ENCODE assay signal across 8 cellular contexts in the genomic region with DNA sequence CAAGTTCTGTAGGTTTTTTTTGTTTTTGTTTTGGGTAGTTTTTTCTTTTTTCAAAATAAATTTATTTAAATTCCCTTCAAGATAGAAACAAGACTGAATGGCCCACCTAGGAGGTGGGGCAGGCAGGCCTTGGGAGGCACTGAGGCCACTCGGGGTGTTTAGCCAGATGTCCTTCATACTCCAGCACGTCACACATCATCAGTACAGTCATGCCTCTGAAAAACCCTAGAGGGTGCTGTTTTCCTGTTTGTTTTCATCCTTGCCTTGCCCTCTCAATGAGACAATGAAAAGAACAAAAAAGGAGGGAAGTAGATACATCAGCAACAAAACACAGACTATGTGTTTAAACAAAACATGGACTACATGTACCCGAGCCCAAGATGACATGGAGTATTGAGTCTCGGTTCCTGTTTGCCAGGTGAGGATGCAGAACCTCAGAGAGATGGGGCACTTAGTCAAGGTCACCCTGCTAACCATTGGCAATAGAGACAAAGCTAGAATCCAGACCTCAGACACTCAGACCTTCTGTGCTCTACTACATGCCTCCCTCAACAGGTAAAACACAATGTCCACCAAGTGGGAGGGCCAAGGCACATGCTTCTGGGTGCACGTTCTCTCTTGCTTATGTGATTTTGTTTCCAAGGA. TPM values are rescaled to one million over a fixed set of nuclear protein-coding genes. Genes with fewer than 3 reads are reported as not detected.
DNase-seq lines count a peak whose midpoint lies in the region; ATAC-seq and TF ChIP-seq lines count a peak whose summit lies in the region.

No MANE protein-coding gene starts in this region.

- H3K9ac ChIP-seq in KMS-11 = no peak overlapping the region

- H3K9me3 Mint-ChIP-seq in neural crest cell = peaks cover 2% of the 10 kb centered on the region

- H4K20me1 ChIP-seq in KMS-11 (ENCODE audit: insufficient read depth) = no peaks in the 10 kb centered on the region

- no peak overlapping the region for H3K4me2 ChIP-seq in KMS-11

- H3K79me2 ChIP-seq in KMS-11 (ENCODE audit: insufficient read depth, low read depth) = no peaks in the 10 kb centered on the region

- H3K4me3 Mint-ChIP-seq in neural crest cell = no peak overlapping the region

- no peaks in the 10 kb centered on the region for H3K27me3 Mint-ChIP-seq in neural crest cell (ENCODE audit: low read depth)

- peak; percentile 84 for ATAC-seq in GM21390 (IDR thresholded peaks at IDR 0.05; ENCODE audit: unreplicated experiment)
- ATAC-seq in RWPE2 (ENCODE audit: low read depth) = 0 out of 3 replicates have a peak, but pooled peaks have one; percentile 47

- H3K27me3 ChIP-seq in KMS-11 (ENCODE audit: insufficient read depth, low read depth) (no peaks in the 10 kb centered on the region), RWPE2 (ENCODE audit: insufficient read depth, poor library complexity, severe bottlenecking) (no peaks in the 10 kb centered on the region)

- H3K27ac Mint-ChIP-seq in neural crest cell (ENCODE audit: unreplicated experiment) = no peak overlapping the region

- H3K4me3 ChIP-seq in KMS-11 (IDR thresholded peaks at IDR 0.05; ENCODE audit: insufficient read depth, low read depth, low read length) (no peak overlapping the region), RWPE2 (ENCODE audit: severe bottlenecking) (no peak overlapping the region)

- H3K36me3 ChIP-seq in KMS-11 (ENCODE audit: insufficient read depth) (no peaks in the 10 kb centered on the region), RWPE2 (ENCODE audit: low read depth) (no peaks in the 10 kb centered on the region)

- H3K4me1 ChIP-seq in KMS-11 (ENCODE audit: low read depth, poor library complexity, severe bottlenecking) = peaks cover 14% of the 10 kb centered on the region
- H3K4me1 ChIP-seq in RWPE2 (ENCODE audit: insufficient read depth, poor library complexity, severe bottlenecking) = peaks cover 4% of the 10 kb centered on the region

- TF ChIP-seq CTCF in KMS-11 (conservative IDR thresholded peaks at IDR 0.05; ENCODE audit: low read depth, low read length) = peak; percentile 78
- TF ChIP-seq CTCF in RWPE2 (IDR thresholded peaks at IDR 0.05; ENCODE audit: poor library complexity, severe bottlenecking) = peak; percentile 33
- peak; percentile 60 for TF ChIP-seq CTCF in neural crest cell (conservative IDR thresholded peaks at IDR 0.05)

- H3K27ac ChIP-seq in KMS-11 (no peak overlapping the region), RWPE2 (ENCODE audit: poor library complexity, severe bottlenecking) (no peak overlapping the region)

- H2AFZ ChIP-seq in KMS-11 (ENCODE audit: low read depth) = no peak overlapping the region

- no peaks in the 10 kb centered on the region for H3K36me3 Mint-ChIP-seq in neural crest cell (ENCODE audit: low read depth)

- DNase-seq in SIG-M5 treated with dmso at 0.1 percent for 504 hours (lab: John Stamatoyannopoulos, UW; ENCODE audit: unreplicated experiment) = peak; percentile 51
- DNase-seq in SIG-M5 (lab: John Stamatoyannopoulos, UW) = no peak
- no peak for DNase-seq in RWPE2 (ENCODE audit: low spot score)
- peak; percentile 34 for DNase-seq in fibroblast of gingiva (ENCODE audit: low read depth)
- DNase-seq in neural crest cell (ENCODE audit: low read depth, low spot score) = no peak
- no peak for DNase-seq in activated effector memory CD4-positive, alpha-beta T cell treated with Interleukin-2 at 50 U/mL for 16 hours

- no peaks in the 10 kb centered on the region for H3K9me3 ChIP-seq in RWPE2 (ENCODE audit: severe bottlenecking)

- no peaks in the 10 kb centered on the region for H3K4me1 Mint-ChIP-seq in neural crest cell

RNA-seq across cellular contexts. Expression of a gene that starts 26.8 kb away (rescaled TPM):
- 0.20 TPM in 1 of 2 replicates, not detected in the other for total RNA-seq in neural crest cell

Comparison
In these comparisons a context has a peak if more than half of its experiments do, and no peak if none do; other contexts are left out.
1. DNase-seq: peak in SIG-M5 treated with dmso at 0.1 percent for 504 hours (single experiment) and fibroblast of gingiva (single experiment); none in SIG-M5 (single experiment), RWPE2 (single experiment), neural crest cell (single experiment) and activated effector memory CD4-positive, alpha-beta T cell treated with Interleukin-2 at 50 U/mL for 16 hours (single experiment).
2. Peak in every context shown above with its lines, with median percentiles within 50 percentile points of each other: CTCF ChIP-seq.